ENCODE assay signal across 9 cellular contexts in genomic region chr11:114058871-114059277, GRCh38. TPM values are rescaled to one million over a fixed set of nuclear protein-coding genes. Genes with fewer than 3 reads are reported as not detected.
A peak's percentile ranks its signal among the peaks of the same experiment; 100 is the strongest.
DNase-seq lines count a peak whose midpoint lies in the region; ATAC-seq and TF ChIP-seq lines count a peak whose summit lies in the region.
"Had no signal": no experiment of that assay in that cellular context is flagged by ENCODE, and none has a peak within 500 bp of the region (broad histone marks: within the 10 kb centered on the region; RNA-seq: fewer than 3 reads in every experiment).

No MANE protein-coding gene starts in this region.

- no peaks in the 10 kb centered on the region for H3K9me3 Mint-ChIP-seq in activated naive CD4-positive, alpha-beta T cell treated with anti-CD3 and anti-CD28 coated beads, Interleukin-2, amount 50 U/mL, for 24 hours

- H3K4me1 ChIP-seq in muscle layer of colon (ENCODE audit: insufficient read depth, low read length): peaks cover 33% of the 10 kb centered on the region
- H3K4me1 ChIP-seq in upper lobe of right lung: peaks cover 32% of the 10 kb centered on the region

- H3K4me3 Mint-ChIP-seq in activated naive CD4-positive, alpha-beta T cell treated with anti-CD3 and anti-CD28 coated beads, Interleukin-2, amount 50 U/mL, for 24 hours: peak overlapping the region; percentile 86

- H3K36me3 ChIP-seq in muscle layer of colon (ENCODE audit: insufficient read depth, low read length) (peaks cover 12% of the 10 kb centered on the region), upper lobe of right lung (peaks cover 15% of the 10 kb centered on the region)

- TF ChIP-seq CTCF in dorsolateral prefrontal cortex (IDR thresholded peaks at IDR 0.05 in 54 of 56, conservative IDR thresholded peaks at IDR 0.05 in 2 of 56; ENCODE audit: low read depth in 1 of 56, partially characterized antibody in 56 of 56) (no peak), upper lobe of right lung (IDR thresholded peaks at IDR 0.05) (no peak)

- peak overlapping the region; percentile 83 for H3K9ac ChIP-seq in muscle layer of colon (ENCODE audit: low read length)

- DNase-seq in activated naive CD4-positive, alpha-beta T cell treated with anti-CD3 and anti-CD28 coated beads, Interleukin-2, amount 50 U/mL, for 16 hours: no peak
- DNase-seq in dorsolateral prefrontal cortex: peak in 1 of 10 donors; percentile 43
- DNase-seq in upper lobe of right lung: peak; percentile 71
- no peak for DNase-seq in stimulated activated CD4-positive, alpha-beta T cell treated with anti-CD3 and anti-CD28 coated beads, Interleukin-15, amount 100 ng/mL, for 24 hours
- DNase-seq in activated CD4-positive, alpha-beta T cell treated with anti-CD3 and anti-CD28 coated beads, Interleukin-2, amount 50 U/mL, for 1 hour: no peak

- no peaks in the 10 kb centered on the region for H3K4me1 Mint-ChIP-seq in activated naive CD4-positive, alpha-beta T cell treated with anti-CD3 and anti-CD28 coated beads, Interleukin-2, amount 50 U/mL, for 24 hours

- ATAC-seq in upper lobe of right lung (no peak), GM21717 (IDR thresholded peaks at IDR 0.05; ENCODE audit: unreplicated experiment) (no peak)

- peak overlapping the region; percentile 42 to 99 (median 93) for H3K4me3 ChIP-seq in dorsolateral prefrontal cortex
- peak overlapping the region; percentile 47 to 58 for H3K4me3 ChIP-seq in muscle layer of colon (ENCODE audit: low read depth in 1 of 2, low read length in 2 of 2)
- peak overlapping the region; percentile 95 for H3K4me3 ChIP-seq in upper lobe of right lung

- peak overlapping the region; percentile 41 to 99 (median 97) for H3K27ac ChIP-seq in dorsolateral prefrontal cortex
- peak overlapping the region; percentile 79 for H3K27ac ChIP-seq in muscle layer of colon (ENCODE audit: low read depth, low read length)
- peak overlapping the region; percentile 81 for H3K27ac ChIP-seq in upper lobe of right lung
- H3K27ac ChIP-seq: SK-N-MC had no signal

- intact Hi-C loops in dorsolateral prefrontal cortex (cut with DNase I): loop anchor here (1.0 to 5.0 kb wide), 5 partner anchors 22 to 202 kb away; no protein-coding TSS in a partner anchor
- intact Hi-C loops in upper lobe of right lung (cut with DNase I): no loop called here

- H3K27me3 ChIP-seq in dorsolateral prefrontal cortex: no peaks in the 10 kb centered on the region
- no peaks in the 10 kb centered on the region for H3K27me3 ChIP-seq in muscle layer of colon (ENCODE audit: control insufficient read depth in 1 of 2, insufficient read depth in 2 of 2, low read length in 2 of 2)
- H3K27me3 ChIP-seq in upper lobe of right lung: no peaks in the 10 kb centered on the region

- H3K9me3 ChIP-seq in muscle layer of colon (ENCODE audit: low read length) (no peaks in the 10 kb centered on the region), upper lobe of right lung (no peaks in the 10 kb centered on the region)

- H3K27ac Mint-ChIP-seq in activated naive CD4-positive, alpha-beta T cell treated with anti-CD3 and anti-CD28 coated beads, Interleukin-2, amount 50 U/mL, for 24 hours: no peak overlapping the region

- no peaks in the 10 kb centered on the region for H3K36me3 Mint-ChIP-seq in activated naive CD4-positive, alpha-beta T cell treated with anti-CD3 and anti-CD28 coated beads, Interleukin-2, amount 50 U/mL, for 24 hours

- H3K27me3 Mint-ChIP-seq in activated naive CD4-positive, alpha-beta T cell treated with anti-CD3 and anti-CD28 coated beads, Interleukin-2, amount 50 U/mL, for 24 hours: peaks cover 10% of the 10 kb centered on the region

RNA-seq across cellular contexts. Expression of gene ZBTB16, which starts 0.6 kb away (rescaled TPM):
- 100 to 1,000 TPM in 118 of 120 experiments, 10 to 100 TPM in 2; 78.3 to 259 (median 179) TPM for total RNA-seq in dorsolateral prefrontal cortex
- 221 TPM for total RNA-seq in upper lobe of right lung
